Comparison of ENCODE assay signal across 8 cellular contexts in the genomic region with DNA sequence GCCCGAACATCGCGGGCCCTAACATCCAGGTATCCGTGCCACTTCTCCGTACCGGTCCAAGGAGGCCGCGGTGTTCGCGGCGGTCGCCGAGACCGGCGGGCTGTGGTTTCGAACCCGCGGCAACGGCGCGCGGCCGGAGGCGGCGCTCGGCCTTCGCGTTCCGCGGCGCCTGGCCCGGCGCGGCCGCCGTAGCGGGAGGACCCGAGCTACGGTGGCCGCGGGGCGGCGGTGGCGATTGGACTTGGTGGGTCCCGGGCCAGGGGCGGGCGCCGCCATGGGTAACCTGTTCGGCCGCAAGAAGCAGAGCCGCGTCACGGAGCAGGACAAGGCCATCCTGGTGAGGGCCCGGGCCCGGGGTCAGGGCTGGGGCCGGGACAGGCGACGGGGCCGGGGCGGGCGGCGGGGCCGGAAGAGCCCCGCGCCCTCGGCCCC. TPM values are rescaled to one million over a fixed set of nuclear protein-coding genes. Genes with fewer than 3 reads are reported as not detected.
A peak's percentile ranks its signal among the peaks of the same experiment; 100 is the strongest.
DNase-seq lines count a peak whose midpoint lies in the region; ATAC-seq and TF ChIP-seq lines count a peak whose summit lies in the region.

Gene CHMP6 (plus strand): TSS at position 197 of the 432 bp plus-strand sequence. CDS start 78 bp downstream, at position 275.

- H3K27ac ChIP-seq in adrenal gland: peak within 1 kb of the TSS in 2 of 5 donors; percentile 26 to 30
- H3K27ac ChIP-seq in heart right ventricle: peak within 1 kb of the TSS in 9 of 10 donors; percentile 36 to 90 (median 76)

- no peaks in the 10 kb centered on the region for H3K9me3 ChIP-seq in adrenal gland (replicated peaks in 1 of 3)
- no peaks in the 10 kb centered on the region for H3K9me3 ChIP-seq in heart right ventricle

- H3K9me3 Mint-ChIP-seq in T-helper 1 cell treated with Interleukin-12 subunit alpha and Interleukin-12 subunit beta and Interleukin-4 antibody, amounts not matched to agents 30 μg/mL and 1 μg/mL, for 36 hours: no peaks in the 10 kb centered on the region
- H3K9me3 Mint-ChIP-seq in type B pancreatic cell: no peaks in the 10 kb centered on the region

- TF ChIP-seq POLR2A in adrenal gland (IDR thresholded peaks at IDR 0.05): peak in 1 of 2 donors; percentile 26

- peaks cover 17% of the 10 kb centered on the region for H3K4me1 Mint-ChIP-seq in T-helper 1 cell treated with Interleukin-12 subunit alpha and Interleukin-12 subunit beta and Interleukin-4 antibody, amounts not matched to agents 30 μg/mL and 1 μg/mL, for 36 hours (ENCODE audit: low read depth)
- no peaks in the 10 kb centered on the region for H3K4me1 Mint-ChIP-seq in type B pancreatic cell (ENCODE audit: unreplicated experiment)

- ATAC-seq in heart right ventricle: peak; percentile 35 to 77 (median 59)

- H3K4me1 ChIP-seq in adrenal gland (replicated peaks in 1 of 2): peaks cover 0 to 24% of the 10 kb centered on the region in 2 donors
- H3K4me1 ChIP-seq in heart right ventricle: peaks cover 11 to 45% (median 32%) of the 10 kb centered on the region in 9 donors

- peak within 1 kb of the TSS; percentile 83 for H3K4me3 Mint-ChIP-seq in T-helper 1 cell treated with Interleukin-12 subunit alpha and Interleukin-12 subunit beta and Interleukin-4 antibody, amounts not matched to agents 30 μg/mL and 1 μg/mL, for 36 hours
- H3K4me3 Mint-ChIP-seq in type B pancreatic cell: peak within 1 kb of the TSS; percentile 86

- intact Hi-C loops in adrenal gland (cut with DNase I) (loop anchor here in 1 of 2 donors (5.0 kb wide), 1 partner anchor 111 kb away; no protein-coding TSS in a partner anchor), heart right ventricle (cut with DNase I) (loop anchor here in 4 of 10 donors (1.0 to 10.0 kb wide), 4 partner anchors 106 to 243 kb away; partner anchors contain the start of genes NDUFAF8 (in 1 of the 4) and TEPSIN (in 1 of the 4)), posterior cingulate gyrus (cut with DNase I) (no loop called here)

- H3K27me3 Mint-ChIP-seq in T-helper 1 cell treated with Interleukin-12 subunit alpha and Interleukin-12 subunit beta and Interleukin-4 antibody, amounts not matched to agents 30 μg/mL and 1 μg/mL, for 36 hours (ENCODE audit: low read depth): peaks cover 3% of the 10 kb centered on the region
- H3K27me3 Mint-ChIP-seq in type B pancreatic cell: peaks cover 9% of the 10 kb centered on the region

- 0 to 1% (median 0%) methylated on average over 2 to 66 of the region's 66 CpGs for WGBS in adrenal gland, 4 donors
- WGBS in heart right ventricle, 2 donors: 1% methylated on average over 52 to 66 of the region's 66 CpGs

- H3K36me3 ChIP-seq in adrenal gland (replicated peaks in 1 of 2): peaks cover 0 to 18% of the 10 kb centered on the region in 2 donors
- H3K36me3 ChIP-seq in heart right ventricle: peaks cover 0 to 22% (median 18%) of the 10 kb centered on the region in 9 donors

- TF ChIP-seq CTCF in adrenal gland (IDR thresholded peaks at IDR 0.05) (peak in 3 of 6 experiments; percentile 4 to 58 (median 41)), heart right ventricle (IDR thresholded peaks at IDR 0.05) (peak in 5 of 9 donors; percentile 13 to 48 (median 30)), type B pancreatic cell (conservative IDR thresholded peaks at IDR 0.05) (peak; percentile 28)

- DNase-seq in SKM-1 treated with dmso at 0.1 percent for 144 hours (lab: John Stamatoyannopoulos, UW; ENCODE audit: unreplicated experiment) (peak; percentile 57), SKM-1 (lab: John Stamatoyannopoulos, UW; ENCODE audit: unreplicated experiment) (no peak), KG1 (lab: John Stamatoyannopoulos, UW) (peak; percentile 79), adrenal gland (peak; percentile 66 to 80 (median 77)), heart right ventricle (peak; percentile 74 to 84), posterior cingulate gyrus (peak in 9 of 10 donors; percentile 44 to 95 (median 71)), type B pancreatic cell (ENCODE audit: extremely low spot score, unreplicated experiment) (peak; percentile 85)

- no peaks in the 10 kb centered on the region for H3K27me3 ChIP-seq in adrenal gland
- peaks cover 0 to 10% (median 0%) of the 10 kb centered on the region in 7 donors for H3K27me3 ChIP-seq in heart right ventricle

- peaks cover 10% of the 10 kb centered on the region for H3K36me3 Mint-ChIP-seq in T-helper 1 cell treated with Interleukin-12 subunit alpha and Interleukin-12 subunit beta and Interleukin-4 antibody, amounts not matched to agents 30 μg/mL and 1 μg/mL, for 36 hours (ENCODE audit: low read depth)
- no peaks in the 10 kb centered on the region for H3K36me3 Mint-ChIP-seq in type B pancreatic cell

- peak within 1 kb of the TSS; percentile 72 for H3K27ac Mint-ChIP-seq in T-helper 1 cell treated with Interleukin-12 subunit alpha and Interleukin-12 subunit beta and Interleukin-4 antibody, amounts not matched to agents 30 μg/mL and 1 μg/mL, for 36 hours
- H3K27ac Mint-ChIP-seq in type B pancreatic cell: peak within 1 kb of the TSS; percentile 64

- H3K4me3 ChIP-seq in adrenal gland (peak within 1 kb of the TSS; percentile 27 to 91 (median 70)), heart right ventricle (peak within 1 kb of the TSS; percentile 67 to 97 (median 92))

RNA-seq across cellular contexts. Expression of gene CHMP6, which starts in this region (rescaled TPM):
- total RNA-seq in adrenal gland (10 to 100 TPM; 22.6 to 35.3 (median 27.0) TPM), heart right ventricle (10 to 100 TPM; 17.5 to 26.4 (median 22.1) TPM), type B pancreatic cell (ENCODE audit: low replicate concordance) (29.1 and 33.4 TPM in 2 replicates)
- polyA plus RNA-seq in adrenal gland (10 to 100 TPM; 23.8 to 33.7 (median 24.4) TPM), heart right ventricle (10 to 100 TPM; 23.8 to 30.6 TPM)
